9 cellular contexts compared by ENCODE assay signal in the genomic region with DNA sequence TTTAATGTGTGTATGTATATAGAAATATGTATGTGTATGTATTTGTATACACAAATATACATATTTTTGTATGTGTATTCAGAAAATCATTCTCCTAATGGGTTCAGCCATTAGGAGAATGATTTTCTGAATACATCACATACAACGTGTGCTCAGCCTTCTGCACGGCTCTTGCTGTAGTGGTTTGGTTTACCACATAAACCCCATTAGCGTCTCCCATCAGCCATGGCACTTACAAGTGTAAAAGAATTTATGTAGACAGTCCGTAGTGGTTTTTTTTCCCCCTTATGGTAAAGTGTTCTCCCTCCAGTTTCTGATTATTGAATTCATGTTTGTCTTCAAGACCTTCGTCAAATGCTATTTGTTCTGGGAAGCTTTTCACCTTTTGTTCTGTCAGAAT. TPM values are rescaled to one million over a fixed set of nuclear protein-coding genes. Genes with fewer than 3 reads are reported as not detected.
"Had no signal": no experiment of that assay in that cellular context is flagged by ENCODE, and none has a peak within 500 bp of the region (broad histone marks: within the 10 kb centered on the region; RNA-seq: fewer than 3 reads in every experiment).

No MANE protein-coding gene starts in this region.

- H3K4me1 Mint-ChIP-seq: IgD-negative memory B cell had no signal

- ATAC-seq: HepG2, K562 had no signal

- H3K27ac Mint-ChIP-seq: IgD-negative memory B cell had no signal

- H3K4me3 Mint-ChIP-seq: IgD-negative memory B cell had no signal

- H3K36me3 Mint-ChIP-seq: IgD-negative memory B cell had no signal

- H3K9ac ChIP-seq: KMS-11 had no signal

- H3K27ac ChIP-seq: HL-60, KMS-11 had no signal

- DNase-seq: IMR-90, KBM-7, KG1 had no signal

- H3K4me2 ChIP-seq: KMS-11 had no signal

- H3K4me3 ChIP-seq: K562 had no signal

RNA-seq across cellular contexts. Expression of gene ATP8A2, which starts 38.2 kb away (rescaled TPM):
- total RNA-seq: HT-29 had no signal
- polyA plus RNA-seq: HepG2 had no signal
